10 cellular contexts compared by ENCODE assay signal in the genomic region with DNA sequence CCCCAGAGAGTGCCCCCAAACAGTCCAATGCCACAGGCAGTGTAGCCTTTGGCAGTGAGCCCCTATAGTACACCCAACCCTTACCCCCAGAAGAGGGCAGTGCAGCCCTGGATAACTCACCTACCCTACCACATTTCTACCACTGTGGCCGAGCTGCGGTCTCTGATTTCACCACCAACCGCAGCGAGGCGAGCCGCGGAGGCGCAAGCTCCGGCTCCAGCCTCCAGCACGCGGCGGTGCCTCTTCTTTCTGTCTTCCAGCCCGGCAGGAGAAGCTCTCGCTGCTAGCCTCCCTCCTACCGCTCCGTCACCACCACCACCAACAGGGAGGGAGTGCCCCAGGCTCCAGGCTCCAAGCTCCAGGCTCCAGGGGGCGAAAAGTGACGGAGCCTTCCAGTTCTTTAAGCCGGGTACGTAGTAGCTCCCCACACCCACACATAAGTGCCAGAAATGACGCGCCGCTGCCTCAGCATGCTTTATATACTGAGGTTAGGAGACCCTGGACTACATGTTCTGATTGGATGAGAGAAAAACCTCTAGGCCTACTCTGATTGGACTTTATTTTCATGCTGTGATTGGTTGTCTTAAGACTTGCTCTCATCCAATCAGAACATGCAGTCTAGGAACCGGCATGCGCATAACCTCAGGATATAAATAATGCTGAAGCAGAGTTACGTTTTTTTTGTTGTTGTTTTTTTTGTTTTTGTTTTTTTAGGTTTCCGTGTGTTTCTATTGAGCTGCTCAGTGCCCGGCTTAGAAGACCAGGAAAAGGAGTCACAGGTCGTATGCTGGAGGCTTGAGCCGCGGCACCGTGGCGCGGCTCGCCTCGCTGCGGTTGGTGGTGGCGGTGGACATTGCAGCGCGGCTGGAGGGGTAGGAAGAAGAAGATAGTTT. TPM values are rescaled to one million over a fixed set of nuclear protein-coding genes. Genes with fewer than 3 reads are reported as not detected.
DNase-seq lines count a peak whose midpoint lies in the region; ATAC-seq and TF ChIP-seq lines count a peak whose summit lies in the region.
"Had no signal": no experiment of that assay in that cellular context is flagged by ENCODE, and none has a peak within 500 bp of the region (broad histone marks: within the 10 kb centered on the region; RNA-seq: fewer than 3 reads in every experiment).

Gene PCAT7 (plus strand): TSS at position 645 of the 893 bp plus-strand sequence.

- WGBS in esophagus muscularis mucosa, result 84% methylated on average over 40 of the region's 40 CpGs

- ATAC-seq in esophagus mucosa (peak; percentile 96), HG03139 (IDR thresholded peaks at IDR 0.05; ENCODE audit: unreplicated experiment) (no peak)

- H3K27me3 ChIP-seq in esophagus muscularis mucosa, result peaks cover 0 to 9% (median 0%) of the 10 kb centered on the region in 4 donors
- H3K27me3 ChIP-seq: BLaER1 treated with 17β-estradiol and CSF1 and Interleukin-3, amounts not matched to agents 10 nM and 100 nM had no signal

- H3K4me3 ChIP-seq in esophagus muscularis mucosa, result no peak within 1 kb of the TSS
- H3K4me3 ChIP-seq: BLaER1 treated with 17β-estradiol and CSF1 and Interleukin-3, amounts not matched to agents 10 nM and 100 nM had no signal

- H3K36me3 Mint-ChIP-seq in neural crest cell (ENCODE audit: low read depth), result peaks cover 7% of the 10 kb centered on the region
- H3K36me3 Mint-ChIP-seq: activated naive CD8-positive, alpha-beta T cell had no signal

- H3K36me3 ChIP-seq in esophagus muscularis mucosa, result no peaks in the 10 kb centered on the region
- H3K36me3 ChIP-seq: BLaER1 treated with 17β-estradiol and CSF1 and Interleukin-3, amounts not matched to agents 10 nM and 100 nM had no signal

- TF ChIP-seq CTCF in neural crest cell (conservative IDR thresholded peaks at IDR 0.05), result peak; percentile 73
- TF ChIP-seq CTCF in esophagus muscularis mucosa (IDR thresholded peaks at IDR 0.05), result no peak

- no peaks in the 10 kb centered on the region for H3K4me1 Mint-ChIP-seq in neural crest cell

- peaks cover 4% of the 10 kb centered on the region for H3K9me3 Mint-ChIP-seq in neural crest cell

- no peaks in the 10 kb centered on the region for H3K4me1 ChIP-seq in esophagus muscularis mucosa

- no peak for TF ChIP-seq EP300 in esophagus muscularis mucosa (IDR thresholded peaks at IDR 0.05)

- no peak for TF ChIP-seq POLR2A in esophagus muscularis mucosa (IDR thresholded peaks at IDR 0.05; ENCODE audit: low read depth)

- intact Hi-C loops in esophagus muscularis mucosa (cut with DNase I), result no loop called here

- H3K4me3 Mint-ChIP-seq in neural crest cell, result no peak within 1 kb of the TSS
- H3K4me3 Mint-ChIP-seq: activated naive CD8-positive, alpha-beta T cell had no signal

- no peaks in the 10 kb centered on the region for H3K9me3 ChIP-seq in esophagus muscularis mucosa

- H3K27ac ChIP-seq in esophagus muscularis mucosa (replicated peaks in 1 of 4), result no peak within 1 kb of the TSS
- H3K27ac ChIP-seq: BLaER1 treated with 17β-estradiol and CSF1 and Interleukin-3, amounts not matched to agents 10 nM and 100 nM had no signal

- DNase-seq in activated CD4-positive, alpha-beta T cell treated with anti-CD3 and anti-CD28 coated beads for 48 hours, result peak; percentile 58
- DNase-seq in activated CD4-positive, alpha-beta T cell treated with anti-CD3 and anti-CD28 coated beads for 1 hour, result no peak
- peak; percentile 62 to 73 for DNase-seq in NCI-H1930 (lab: John Stamatoyannopoulos, UW)
- DNase-seq in SW 1271 (lab: John Stamatoyannopoulos, UW), result peak; percentile 55 to 86
- DNase-seq in neural crest cell (ENCODE audit: low read depth, low spot score), result peak; percentile 64
- no peak for DNase-seq in esophagus muscularis mucosa (ENCODE audit: extremely low spot score)

- H3K27ac Mint-ChIP-seq in neural crest cell (ENCODE audit: unreplicated experiment), result no peak within 1 kb of the TSS
- H3K27ac Mint-ChIP-seq: activated naive CD8-positive, alpha-beta T cell had no signal

- peaks cover 5% of the 10 kb centered on the region for H3K27me3 Mint-ChIP-seq in neural crest cell (ENCODE audit: low read depth)

RNA-seq across cellular contexts. Expression of gene PCAT7, which starts in this region (rescaled TPM):
- total RNA-seq in esophagus mucosa, result not detected
- 7.4 and 8.6 TPM in 2 replicates for total RNA-seq in neural crest cell
- total RNA-seq in esophagus muscularis mucosa, result not detected

Comparison
In these comparisons a context has a peak if more than half of its experiments do, and no peak if none do; other contexts are left out.
1. DNase-seq: peak in activated CD4-positive, alpha-beta T cell treated with anti-CD3 and anti-CD28 coated beads for 48 hours (single experiment), NCI-H1930 (2 of 2), SW 1271 (2 of 2) and neural crest cell (single experiment); none in activated CD4-positive, alpha-beta T cell treated with anti-CD3 and anti-CD28 coated beads for 1 hour (single experiment) and esophagus muscularis mucosa (single experiment).
2. Peak in ATAC-seq in esophagus mucosa; RNA of the gene not detected or under 1 TPM.